In the genomic region with DNA sequence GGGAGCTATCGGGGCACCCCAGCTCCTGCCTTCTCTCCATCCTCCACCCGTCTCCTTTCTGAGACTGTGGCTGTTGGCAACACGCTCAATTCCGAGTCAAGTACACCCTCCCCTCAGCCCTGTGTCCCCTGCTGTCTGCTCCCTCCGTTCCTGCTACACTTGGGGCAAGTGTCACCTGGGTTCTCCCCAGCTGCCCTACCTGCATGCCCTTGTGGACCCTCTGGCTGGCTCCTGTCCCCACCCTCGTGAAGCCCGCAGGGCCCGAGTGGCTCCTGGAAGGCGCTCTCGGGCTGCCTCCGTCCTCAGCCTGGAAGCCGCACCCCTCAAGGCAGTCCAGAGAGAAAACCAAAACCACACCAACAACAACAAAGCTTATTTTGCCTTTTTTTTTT, we compare ENCODE assay signal across 24 cellular contexts. TPM values are rescaled to one million over a fixed set of nuclear protein-coding genes. Genes with fewer than 3 reads are reported as not detected.
"Had no signal": no experiment of that assay in that cellular context is flagged by ENCODE, and none has a peak within 500 bp of the region (broad histone marks: within the 10 kb centered on the region; RNA-seq: fewer than 3 reads in every experiment).

No MANE protein-coding gene starts in this region.

- H3K27ac ChIP-seq: esophagus squamous epithelium, prostate gland, right atrium auricular region, SJSA1, tibial artery had no signal

- ATAC-seq: activated CD8-positive, alpha-beta T cell treated with anti-CD3 and anti-CD28 coated beads, Interleukin-2, amount 10 ng/mL, durations not matched to agents 7 days and 5 days; WTC11 had no signal

- H3K9me3 ChIP-seq: esophagus squamous epithelium, prostate gland, right atrium auricular region, SJSA1, tibial artery had no signal

- H3K9me3 Mint-ChIP-seq: activated naive CD4-positive, alpha-beta T cell treated with anti-CD3 and anti-CD28 coated beads, Interleukin-2, amount 50 U/mL, for 24 hours; dendritic cell treated with granulocyte-macrophage colony-stimulating factor and Interleukin-4, amounts not matched to agents 40 ng/mL and 50 ng/mL, for 4 days; T-helper 2 cell treated with Interferon-gamma antibody and Interleukin-4, amounts not matched to agents 5 μg/mL and 100 μg/mL, for 36 hours; WTC11 had no signal

- H3K27ac Mint-ChIP-seq: activated CD8-positive, alpha-beta T cell treated with anti-CD3 and anti-CD28 coated beads, Interleukin-2, amount 10 ng/mL, durations not matched to agents 7 days and 5 days; activated naive CD4-positive, alpha-beta T cell treated with anti-CD3 and anti-CD28 coated beads, Interleukin-2, amount 50 U/mL, for 24 hours; dendritic cell treated with granulocyte-macrophage colony-stimulating factor and Interleukin-4, amounts not matched to agents 40 ng/mL and 50 ng/mL, for 4 days; T-helper 2 cell treated with Interferon-gamma antibody and Interleukin-4, amounts not matched to agents 5 μg/mL and 100 μg/mL, for 36 hours; WTC11 had no signal

- H3K27me3 ChIP-seq: esophagus squamous epithelium, right atrium auricular region, SJSA1, tibial artery had no signal

- H3K4me3 Mint-ChIP-seq: activated CD8-positive, alpha-beta T cell treated with anti-CD3 and anti-CD28 coated beads, Interleukin-2, amount 10 ng/mL, durations not matched to agents 7 days and 5 days; activated naive CD4-positive, alpha-beta T cell treated with anti-CD3 and anti-CD28 coated beads, Interleukin-2, amount 50 U/mL, for 24 hours; dendritic cell treated with granulocyte-macrophage colony-stimulating factor and Interleukin-4, amounts not matched to agents 40 ng/mL and 50 ng/mL, for 4 days; T-helper 2 cell treated with Interferon-gamma antibody and Interleukin-4, amounts not matched to agents 5 μg/mL and 100 μg/mL, for 36 hours; WTC11 had no signal

- H3K4me1 Mint-ChIP-seq: activated naive CD4-positive, alpha-beta T cell treated with anti-CD3 and anti-CD28 coated beads, Interleukin-2, amount 50 U/mL, for 24 hours had no signal

- H3K4me3 ChIP-seq: esophagus squamous epithelium, lung, prostate gland, right atrium auricular region, SJSA1, tibial artery had no signal

- H3K27me3 Mint-ChIP-seq: activated naive CD4-positive, alpha-beta T cell treated with anti-CD3 and anti-CD28 coated beads, Interleukin-2, amount 50 U/mL, for 24 hours; dendritic cell treated with granulocyte-macrophage colony-stimulating factor and Interleukin-4, amounts not matched to agents 40 ng/mL and 50 ng/mL, for 4 days had no signal

- DNase-seq: activated CD4-positive, alpha-beta T cell treated with anti-CD3 and anti-CD28 coated beads for 4 hours; activated CD8-positive, alpha-beta memory T cell treated with anti-CD3 and anti-CD28 coated beads, Interleukin-2, amount 50 U/mL, for 48 hours; activated CD8-positive, alpha-beta T cell treated with anti-CD3 and anti-CD28 coated beads, Interleukin-2, amount 10 ng/mL, durations not matched to agents 7 days and 5 days; activated gamma-delta T cell; activated T-cell treated with anti-CD3 and anti-CD28 coated beads, Interleukin-2, amount 50 U/mL, for 48 hours; effector CD8-positive, alpha-beta T cell; esophagus squamous epithelium; hippocampal formation; left colon; small intestine; stimulated activated CD4-positive, alpha-beta T cell treated with anti-CD3 and anti-CD28 coated beads, Interleukin-4, amount 100 ng/mL, for 1 hour; tibial artery had no signal

- H3K4me1 ChIP-seq: SJSA1 had no signal

RNA-seq across cellular contexts. Expression of a gene that starts 57.3 kb away (rescaled TPM):
- total RNA-seq: activated CD8-positive, alpha-beta T cell treated with anti-CD3 and anti-CD28 coated beads, Interleukin-2, amount 10 ng/mL, durations not matched to agents 7 days and 5 days; chondrocyte; glomerular endothelial cell; myocyte had no signal
- polyA plus RNA-seq: neural cell had no signal
